In the genomic region with DNA sequence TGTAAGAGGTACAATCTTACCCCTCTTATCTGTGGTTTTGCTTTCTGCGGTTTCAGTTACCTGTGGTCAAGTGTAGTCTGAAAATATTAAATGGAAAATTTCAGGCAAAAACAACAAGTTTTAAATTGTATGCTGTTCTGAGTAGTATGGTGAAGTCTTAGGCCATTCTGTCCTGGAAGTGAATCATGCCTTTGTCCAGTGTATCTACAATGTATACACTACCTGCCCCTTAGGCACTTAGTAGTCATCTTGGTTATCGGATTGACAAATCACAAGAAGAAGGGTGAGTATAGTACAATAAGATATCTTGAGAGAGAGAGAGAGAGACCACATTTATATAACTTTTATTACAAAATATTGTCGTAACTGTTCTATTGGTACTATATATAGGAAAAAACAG, we compare ENCODE assay signal across 27 cellular contexts. TPM values are rescaled to one million over a fixed set of nuclear protein-coding genes. Genes with fewer than 3 reads are reported as not detected.
DNase-seq lines count a peak whose midpoint lies in the region; ATAC-seq, FAIRE-seq and TF ChIP-seq lines count a peak whose summit lies in the region.
"Had no signal": no experiment of that assay in that cellular context is flagged by ENCODE, and none has a peak within 500 bp of the region (broad histone marks: within the 10 kb centered on the region; RNA-seq: fewer than 3 reads in every experiment).

No MANE protein-coding gene starts in this region.

- ATAC-seq in T-helper 17 cell (no peak), foreskin keratinocyte (peak; percentile 71), HG02763 (IDR thresholded peaks at IDR 0.05; ENCODE audit: unreplicated experiment) (no peak)
- ATAC-seq: A549, GM12878, T-cell had no signal

- H3F3A ChIP-seq in MM.1S (ENCODE audit: insufficient read depth, low read length): no peaks in the 10 kb centered on the region

- H2AFZ ChIP-seq in MM.1S (ENCODE audit: low read length): no peak overlapping the region

- TF ChIP-seq CTCF in MM.1S (IDR thresholded peaks at IDR 0.05; ENCODE audit: low read length) (no peak), foreskin keratinocyte (conservative IDR thresholded peaks at IDR 0.05) (no peak), transverse colon (IDR thresholded peaks at IDR 0.05) (no peak)

- no peak overlapping the region for H3K27ac ChIP-seq in MM.1S (ENCODE audit: low read length)
- no peak overlapping the region for H3K27ac ChIP-seq in foreskin keratinocyte
- no peak overlapping the region for H3K27ac ChIP-seq in transverse colon
- H3K27ac ChIP-seq: A549 had no signal

- H3K36me3 ChIP-seq in MM.1S (replicated peaks; ENCODE audit: insufficient read depth, low read length) (no peaks in the 10 kb centered on the region; the same call in 1 of the 2 replicates), transverse colon (no peaks in the 10 kb centered on the region)

- in situ Hi-C loops in transverse colon (cut with MboI; ENCODE audit: low pct_ligation_motif_present in 1 of 4, low pct_unique_long_range_greater_than_20kb in 1 of 4, low sequenced_read_pairs in 3 of 4): no loop called here

- H3K4me1 ChIP-seq in MM.1S (ENCODE audit: low read length) (no peaks in the 10 kb centered on the region; the same call in none of the 2 replicates), foreskin keratinocyte (peaks cover 15% of the 10 kb centered on the region), transverse colon (peaks cover 4 to 51% (median 29%) of the 10 kb centered on the region in 4 donors)

- peak overlapping the region; percentile 41 for H3K27ac Mint-ChIP-seq in T-helper 17 cell
- H3K27ac Mint-ChIP-seq: T-cell had no signal

- WGBS in transverse colon (ENCODE audit: low coverage in 1 of 2), 2 donors: 94 to 96% methylated on average over 2 to 3 of the region's 3 CpGs

- no peaks in the 10 kb centered on the region for H3K79me2 ChIP-seq in MM.1S (ENCODE audit: low read length)

- H3K9me2 ChIP-seq in MM.1S (replicated peaks; ENCODE audit: insufficient read depth, low read length): no peaks in the 10 kb centered on the region

- no peak for DNase-seq in H54 (ENCODE audit: insufficient read length, low spot score)
- peak; percentile 10 for DNase-seq in MM.1S
- no peak for DNase-seq in T-helper 17 cell
- DNase-seq in foreskin keratinocyte: peak in 1 of 2 donors; percentile 61
- no peak for DNase-seq in transverse colon
- DNase-seq in NCI-H2196 treated with DMSO at 0.1 percent for 48 hours (lab: John Stamatoyannopoulos, UW; ENCODE audit: unreplicated experiment): no peak
- DNase-seq: AML-193; C1 segment of cervical spinal cord; CD4-positive, alpha-beta memory T cell; COR-L47; GDM1; Kasumi-1; NCI-H1105 treated with DMSO at 0.1 percent for 48 hours; NCI-H2029; NCI-H345; NCI-H510A treated with DMSO at 0.1 percent for 48 hours; NCI-H748 treated with DMSO at 0.1 percent for 48 hours; RPMI8226; SHP77; T-cell had no signal

- TF ChIP-seq POLR2A in H54 (IDR thresholded peaks at IDR 0.05; ENCODE audit: low read depth, low read length): no peak
- no peak for TF ChIP-seq POLR2A in transverse colon (IDR thresholded peaks at IDR 0.05)

- no peaks in the 10 kb centered on the region for H3K9me3 ChIP-seq in MM.1S (replicated peaks; ENCODE audit: insufficient read depth, low read length)
- H3K9me3 ChIP-seq in T-helper 17 cell (ENCODE audit: control insufficient read depth, low read length, poor library complexity, severe bottlenecking): no peaks in the 10 kb centered on the region
- no peaks in the 10 kb centered on the region for H3K9me3 ChIP-seq in transverse colon
- H3K9me3 ChIP-seq: A549 had no signal

- H3K9ac ChIP-seq in MM.1S (ENCODE audit: low read length): no peak overlapping the region

- no peaks in the 10 kb centered on the region for H3K27me3 Mint-ChIP-seq in T-helper 17 cell
- H3K27me3 Mint-ChIP-seq: CD4-positive, alpha-beta memory T cell; T-cell had no signal

- no peaks in the 10 kb centered on the region for H3K27me3 ChIP-seq in MM.1S (replicated peaks; ENCODE audit: insufficient read depth, low read length)
- no peaks in the 10 kb centered on the region for H3K27me3 ChIP-seq in foreskin keratinocyte
- no peaks in the 10 kb centered on the region for H3K27me3 ChIP-seq in transverse colon

- H3K36me3 Mint-ChIP-seq in T-helper 17 cell (ENCODE audit: low read depth): peaks cover 9% of the 10 kb centered on the region

- TF ChIP-seq EP300 in transverse colon (IDR thresholded peaks at IDR 0.05; ENCODE audit: low read depth): no peak

- H3K4me3 ChIP-seq in MM.1S (ENCODE audit: low read length) (no peak overlapping the region), transverse colon (no peak overlapping the region)
- H3K4me3 ChIP-seq: A549, GM12878 had no signal

- intact Hi-C loops in transverse colon (cut with DNase I; ENCODE audit: low total_unique reads): no loop called here

- no peaks in the 10 kb centered on the region for H4K20me1 ChIP-seq in MM.1S (ENCODE audit: insufficient read depth, low read length)

- FAIRE-seq in H54 (lab: Jason Lieb, UNC): peak; percentile 6
- FAIRE-seq: A549, GM12878 had no signal

- H3K4me1 Mint-ChIP-seq in T-helper 17 cell: peaks cover 12% of the 10 kb centered on the region

- H3K4me2 ChIP-seq in MM.1S (ENCODE audit: low read depth, low read length): no peak overlapping the region
- H3K4me2 ChIP-seq: A549 had no signal

- no peak overlapping the region for H3K4me3 Mint-ChIP-seq in T-helper 17 cell
- H3K4me3 Mint-ChIP-seq: CD4-positive, alpha-beta memory T cell; T-cell had no signal

RNA-seq across cellular contexts. Expression of a gene that starts 43.5 kb away (rescaled TPM):
- total RNA-seq in T-helper 17 cell (10 to 100 TPM; 32.8 to 43.8 TPM), foreskin keratinocyte (54.5 and 58.8 TPM in 2 replicates), transverse colon (10 to 100 TPM; 38.4 to 63.5 (median 53.8) TPM)
- polyA plus RNA-seq in foreskin keratinocyte: 25.6 and 26.3 TPM in 2 replicates

RNA-seq across cellular contexts. Expression of a gene that starts 48.3 kb away (rescaled TPM):
- total RNA-seq in T-helper 17 cell: not detected
- total RNA-seq in foreskin keratinocyte: not detected in 2 replicates
- polyA plus RNA-seq in foreskin keratinocyte: not detected in 2 replicates
- not detected for total RNA-seq in transverse colon
- total RNA-seq: CD4-positive, alpha-beta memory T cell; GM12878; H4; HT-29; M059J; SK-MEL-5; T-cell had no signal
- polyA plus RNA-seq: A549; CD4-positive, alpha-beta memory T cell had no signal
